ENCODE assay signal across 12 cellular contexts in the genomic region with DNA sequence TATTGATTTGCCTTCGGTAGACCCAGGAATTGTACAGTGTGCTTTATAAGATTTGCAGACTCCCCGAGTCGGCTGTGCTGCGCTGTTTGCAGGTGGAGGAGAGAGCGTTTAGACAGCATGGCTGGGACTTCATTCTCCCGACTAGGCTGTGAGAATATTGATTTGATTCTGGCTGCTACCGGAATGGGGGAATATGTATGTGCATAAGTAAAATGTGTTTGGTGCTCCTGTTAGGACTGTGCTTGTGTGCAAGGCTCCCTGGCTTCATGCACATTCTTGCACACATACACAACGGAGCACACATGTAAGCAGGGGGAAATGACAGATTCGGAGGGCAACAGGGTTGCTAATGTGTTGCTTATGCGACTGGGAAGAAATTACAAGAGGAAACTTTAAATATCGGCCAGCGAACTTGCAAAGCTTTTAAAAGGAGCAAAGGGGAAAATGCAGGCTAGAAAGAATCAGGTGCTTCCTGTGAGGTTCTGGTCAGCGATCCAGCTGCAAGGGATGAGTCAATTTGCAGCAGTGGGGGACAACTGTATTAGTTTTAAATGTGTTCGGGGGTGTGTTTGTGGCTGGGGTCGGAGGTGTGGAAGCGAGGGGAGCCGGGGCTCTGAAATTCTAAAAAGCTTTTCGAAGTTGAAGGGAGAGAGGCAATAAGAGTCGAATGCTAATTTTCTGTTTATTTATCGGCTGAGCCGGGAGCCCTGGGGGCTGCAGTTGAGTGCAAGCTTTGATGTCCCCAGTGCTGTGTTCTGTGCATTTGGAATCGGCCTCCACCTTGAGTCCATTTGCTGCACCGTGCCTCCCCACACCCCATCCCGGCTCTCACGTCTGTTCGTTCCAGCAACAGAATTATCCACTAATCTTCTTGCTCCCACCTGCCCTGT. TPM values are rescaled to one million over a fixed set of nuclear protein-coding genes. Genes with fewer than 3 reads are reported as not detected.
DNase-seq lines count a peak whose midpoint lies in the region; ATAC-seq and TF ChIP-seq lines count a peak whose summit lies in the region.
"Had no signal": no experiment of that assay in that cellular context is flagged by ENCODE, and none has a peak within 500 bp of the region (broad histone marks: within the 10 kb centered on the region; RNA-seq: fewer than 3 reads in every experiment).

No MANE protein-coding gene starts in this region.

- peak overlapping the region; percentile 3 for H2AFZ ChIP-seq in parathyroid adenoma
- H2AFZ ChIP-seq: GM23248 had no signal

- DNase-seq in heart right ventricle (no peak), cardiac septum (ENCODE audit: low spot score) (no peak), vagina (ENCODE audit: extremely low spot score in 2 of 2) (no peak)
- no peak for DNase-seq in stimulated activated CD4-positive, alpha-beta T cell treated with anti-CD3 and anti-CD28 coated beads, Interleukin-12 subunit alpha, Interleukin-12 subunit beta, amount 100 ng/mL, for 4 hours
- no peak for DNase-seq in activated naive CD4-positive, alpha-beta T cell treated with anti-CD3 and anti-CD28 coated beads, Interleukin-2, amount 50 U/mL, for 16 hours
- DNase-seq: natural killer cell, SJCRH30 had no signal

- H3K36me3 ChIP-seq in heart right ventricle, result no peaks in the 10 kb centered on the region
- no peaks in the 10 kb centered on the region for H3K36me3 ChIP-seq in endocrine pancreas (ENCODE audit: control insufficient read depth, insufficient read depth, low read length)
- H3K36me3 ChIP-seq in parathyroid adenoma (ENCODE audit: control insufficient read depth, insufficient read depth, low read length), result no peaks in the 10 kb centered on the region
- no peaks in the 10 kb centered on the region for H3K36me3 ChIP-seq in vagina
- H3K36me3 ChIP-seq: SJCRH30 had no signal

- no peak for TF ChIP-seq POLR2A in vagina (IDR thresholded peaks at IDR 0.05)

- H3K27ac ChIP-seq in heart right ventricle, result no peak overlapping the region
- no peak overlapping the region for H3K27ac ChIP-seq in parathyroid adenoma
- no peak overlapping the region for H3K27ac ChIP-seq in vagina
- H3K27ac ChIP-seq: GM23248, SJCRH30 had no signal

- TF ChIP-seq CTCF in heart right ventricle (IDR thresholded peaks at IDR 0.05), result no peak
- no peak for TF ChIP-seq CTCF in parathyroid adenoma (IDR thresholded peaks at IDR 0.05)
- TF ChIP-seq CTCF in vagina (IDR thresholded peaks at IDR 0.05), result no peak

- H3K4me2 ChIP-seq in parathyroid adenoma (ENCODE audit: low read length), result peak overlapping the region; percentile 62

- peak overlapping the region in 9 of 10 donors; percentile 4 to 43 (median 21) for H3K4me3 ChIP-seq in heart right ventricle
- H3K4me3 ChIP-seq in endocrine pancreas (ENCODE audit: control insufficient read depth, insufficient read depth, low read length), result peak overlapping the region; percentile 47
- peak overlapping the region; percentile 58 for H3K4me3 ChIP-seq in parathyroid adenoma (ENCODE audit: low read depth, low read length)
- H3K4me3 ChIP-seq in vagina, result peak overlapping the region; percentile 7 to 13
- H3K4me3 ChIP-seq: GM23248, SJCRH30 had no signal

- intact Hi-C loops in heart right ventricle (cut with DNase I) (no loop called here), cardiac septum (cut with DNase I) (no loop called here), vagina (cut with DNase I) (no loop called here)

- WGBS in heart right ventricle, 2 donors, result 14 to 20% methylated on average over 26 of the region's 26 CpGs

- H3K4me1 ChIP-seq in heart right ventricle (peaks cover 0 to 15% (median 7%) of the 10 kb centered on the region in 9 donors), endocrine pancreas (ENCODE audit: control insufficient read depth, insufficient read depth, low read length) (no peaks in the 10 kb centered on the region), parathyroid adenoma (peaks cover 4% of the 10 kb centered on the region), vagina (peaks cover 15% of the 10 kb centered on the region)
- H3K4me1 ChIP-seq: SJCRH30 had no signal

- no peak overlapping the region for H3K9ac ChIP-seq in endocrine pancreas (ENCODE audit: control insufficient read depth, insufficient read depth, low read length)
- no peak overlapping the region for H3K9ac ChIP-seq in parathyroid adenoma
- H3K9ac ChIP-seq: GM23248 had no signal

- H3K79me2 ChIP-seq in parathyroid adenoma, result no peaks in the 10 kb centered on the region

- H3K9me3 ChIP-seq in heart right ventricle, result no peaks in the 10 kb centered on the region
- H3K9me3 ChIP-seq in endocrine pancreas (ENCODE audit: control insufficient read depth, low read length), result no peaks in the 10 kb centered on the region
- no peaks in the 10 kb centered on the region for H3K9me3 ChIP-seq in parathyroid adenoma (ENCODE audit: control insufficient read depth, low read length)
- no peaks in the 10 kb centered on the region for H3K9me3 ChIP-seq in vagina
- H3K9me3 ChIP-seq: SJCRH30 had no signal

- peak in 1 of 8 donors; percentile 50 for ATAC-seq in heart right ventricle
- ATAC-seq in GM21529 (IDR thresholded peaks at IDR 0.05; ENCODE audit: unreplicated experiment), result no peak
- ATAC-seq: activated naive CD4-positive, alpha-beta T cell treated with anti-CD3 and anti-CD28 coated beads, Interleukin-2, amount 50 U/mL, for 72 hours; natural killer cell had no signal

- H3K27me3 ChIP-seq in heart right ventricle (peaks cover 5 to 63% (median 41%) of the 10 kb centered on the region in 7 donors), endocrine pancreas (ENCODE audit: control insufficient read depth, insufficient read depth, low read length) (peaks cover 10% of the 10 kb centered on the region), parathyroid adenoma (ENCODE audit: control insufficient read depth, insufficient read depth, low read length) (no peaks in the 10 kb centered on the region), vagina (no peaks in the 10 kb centered on the region)
- H3K27me3 ChIP-seq: SJCRH30 had no signal

RNA-seq across cellular contexts. Expression of a gene that starts 0.7 kb away (rescaled TPM):
- 1 to 10 TPM in 8 of 10 donors, under 1 TPM in 2; 0.69 to 3.0 (median 1.3) TPM for total RNA-seq in heart right ventricle
- polyA plus RNA-seq in heart right ventricle, result 1 to 10 TPM in 1 of 2 donors, under 1 TPM in 1; 0.43 to 2.6 TPM
- total RNA-seq in cardiac septum, result 3.4 TPM
- total RNA-seq in vagina, result 4.2 TPM
- total RNA-seq: activated naive CD4-positive, alpha-beta T cell treated with anti-CD3 and anti-CD28 coated beads, Interleukin-2, amount 50 U/mL, for 72 hours; natural killer cell; SJCRH30 had no signal
